12 cellular contexts compared by ENCODE assay signal in the genomic region with DNA sequence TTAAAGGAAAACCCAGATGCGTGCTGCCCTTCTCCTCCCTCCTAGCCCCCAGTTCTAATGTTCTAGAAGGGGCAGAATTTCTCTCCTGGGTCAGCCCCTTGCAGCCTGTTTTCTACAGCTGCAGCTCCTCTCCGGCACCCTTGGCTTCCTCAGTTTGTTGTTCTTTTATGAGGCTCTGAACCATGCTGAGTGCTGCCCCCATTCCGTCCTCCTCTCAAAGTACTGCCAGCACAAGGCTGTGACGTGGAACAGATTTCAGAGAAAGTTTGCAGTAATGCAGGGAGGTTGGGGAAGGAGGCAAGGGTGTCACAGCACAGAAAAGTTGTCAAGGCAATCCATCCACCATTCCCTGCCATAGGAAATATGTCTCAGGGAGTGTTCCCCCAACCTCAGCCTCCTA.
DNase-seq lines count a peak whose midpoint lies in the region; ATAC-seq and TF ChIP-seq lines count a peak whose summit lies in the region.
"Had no signal": no experiment of that assay in that cellular context is flagged by ENCODE, and none has a peak within 500 bp of the region (broad histone marks: within the 10 kb centered on the region; RNA-seq: fewer than 3 reads in every experiment).

No MANE protein-coding gene starts in this region.

- H3K4me1 ChIP-seq in heart right ventricle = peaks cover 47 to 91% (median 71%) of the 10 kb centered on the region in 9 donors
- H3K4me1 ChIP-seq in gastroesophageal sphincter = peaks cover 16 to 88% (median 46%) of the 10 kb centered on the region in 3 donors
- H3K4me1 ChIP-seq in ovary (ENCODE audit: insufficient read depth) = peaks cover 15% of the 10 kb centered on the region

- H3K9me3 ChIP-seq in heart right ventricle (no peaks in the 10 kb centered on the region), gastroesophageal sphincter (no peaks in the 10 kb centered on the region), ovary (no peaks in the 10 kb centered on the region)
- H3K9me3 ChIP-seq: A549, MG63 had no signal

- H3K27ac ChIP-seq in heart right ventricle (peak overlapping the region in 8 of 10 donors; percentile 18 to 87 (median 79)), gastroesophageal sphincter (peak overlapping the region; percentile 73 to 84 (median 77)), ovary (peak overlapping the region in 1 of 2 donors; percentile 33)
- H3K27ac ChIP-seq: A549, VCaP had no signal

- DNase-seq in heart right ventricle (no peak), cardiac septum (ENCODE audit: low spot score) (no peak), ovary (peak in 4 of 5 donors; percentile 50 to 63 (median 56)), ureter (ENCODE audit: low spot score) (no peak)
- DNase-seq in stimulated activated naive CD4-positive, alpha-beta T cell treated with Interleukin-2 at 50 U/mL for 16 hours (lab: John Stamatoyannopoulos, UW) = no peak
- DNase-seq: MG63; stimulated activated naive CD8-positive, alpha-beta T cell treated with anti-CD3 and anti-CD28 coated beads, Interleukin-15, amount 100 ng/mL, for 72 hours had no signal

- intact Hi-C loops in heart right ventricle (cut with DNase I) = loop anchor here in 2 of 10 donors (5.0 to 10.0 kb wide), 2 partner anchors 35 to 58 kb away; no protein-coding TSS in a partner anchor
- intact Hi-C loops in cardiac septum (cut with DNase I) = loop anchor here (10.0 kb wide), 1 partner anchor 128 kb away; no protein-coding TSS in a partner anchor
- intact Hi-C loops in ovary (cut with DNase I) = no loop called here

- H3K36me3 ChIP-seq in heart right ventricle (peaks cover 0 to 81% (median 26%) of the 10 kb centered on the region in 9 donors), gastroesophageal sphincter (peaks cover 0 to 37% of the 10 kb centered on the region in 2 donors), ovary (no peaks in the 10 kb centered on the region)
- H3K36me3 ChIP-seq: MG63 had no signal

- no peak for TF ChIP-seq POLR2A in gastroesophageal sphincter (IDR thresholded peaks at IDR 0.05)
- TF ChIP-seq POLR2A in ovary (IDR thresholded peaks at IDR 0.05) = no peak

- no peaks in the 10 kb centered on the region for H3K27me3 ChIP-seq in heart right ventricle
- H3K27me3 ChIP-seq in gastroesophageal sphincter = no peaks in the 10 kb centered on the region
- no peaks in the 10 kb centered on the region for H3K27me3 ChIP-seq in ovary
- H3K27me3 ChIP-seq: MG63 had no signal

- H3K4me3 ChIP-seq in heart right ventricle (no peak overlapping the region), gastroesophageal sphincter (no peak overlapping the region), ovary (no peak overlapping the region)
- H3K4me3 ChIP-seq: A549, MG63 had no signal

- ATAC-seq in heart right ventricle (no peak), gastroesophageal sphincter (peak; percentile 60), GM21447 (IDR thresholded peaks at IDR 0.05; ENCODE audit: unreplicated experiment) (no peak), esophagus mucosa (no peak)
- ATAC-seq: A549; stimulated activated naive CD8-positive, alpha-beta T cell treated with anti-CD3 and anti-CD28 coated beads, Interleukin-15, amount 100 ng/mL, for 72 hours had no signal

- TF ChIP-seq EP300 in gastroesophageal sphincter (IDR thresholded peaks at IDR 0.05) = no peak
- TF ChIP-seq EP300 in ovary (IDR thresholded peaks at IDR 0.05) = no peak

- TF ChIP-seq CTCF in heart right ventricle (IDR thresholded peaks at IDR 0.05) = no peak
- no peak for TF ChIP-seq CTCF in gastroesophageal sphincter (IDR thresholded peaks at IDR 0.05)
- no peak for TF ChIP-seq CTCF in ovary (IDR thresholded peaks at IDR 0.05)

- 60 to 73% methylated on average over 4 of the region's 4 CpGs for WGBS in heart right ventricle, 2 donors
- 20 to 59% methylated on average over 1 to 4 of the region's 4 CpGs for whole genome bisulfite sequencing in gastroesophageal sphincter (ENCODE audit: low coverage in 1 of 2), 2 donors
- 16 to 24% (median 19%) methylated on average over 4 of the region's 4 CpGs for WGBS in ovary, 3 donors

Comparison
In these comparisons a context has a peak if more than half of its experiments do, and no peak if none do; other contexts are left out.
1. DNase-seq: peak in ovary (4 of 5); none in heart right ventricle (0 of 2), cardiac septum (single experiment), ureter (single experiment) and stimulated activated naive CD4-positive, alpha-beta T cell treated with Interleukin-2 at 50 U/mL for 16 hours (single experiment).